In the genomic region with DNA sequence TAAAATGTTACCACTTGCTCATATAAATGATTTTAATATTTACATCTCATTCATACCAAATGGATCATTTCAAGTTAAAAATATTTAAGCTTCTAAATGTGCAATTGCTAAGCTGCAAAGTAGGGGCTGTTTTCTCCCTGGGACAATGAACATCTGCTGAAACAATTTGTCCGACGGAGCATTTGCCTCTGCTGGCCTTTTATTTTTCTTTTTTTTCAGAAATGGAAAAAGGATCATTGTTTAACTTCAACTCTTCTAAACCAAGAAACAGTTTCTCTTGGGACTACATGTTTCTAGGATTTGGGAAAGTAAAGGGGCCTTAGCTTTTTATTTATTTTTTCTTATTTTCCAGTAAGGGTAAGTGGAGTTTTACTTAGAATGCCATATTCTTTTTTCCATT, we compare ENCODE assay signal across 20 cellular contexts.
"Had no signal": no experiment of that assay in that cellular context is flagged by ENCODE, and none has a peak within 500 bp of the region (broad histone marks: within the 10 kb centered on the region; RNA-seq: fewer than 3 reads in every experiment).

No MANE protein-coding gene starts in this region.

- H3K36me3 Mint-ChIP-seq: activated naive CD4-positive, alpha-beta T cell treated with anti-CD3 and anti-CD28 coated beads, Interleukin-2, amount 50 U/mL, for 24 hours; brain; immature natural killer cell; neural progenitor cell; stimulated activated memory B cell treated with anti-CD40 and anti-IgM and Interleukin-4, amounts not matched to agents 10 μg/mL and 1 μg/mL and 100 μg/mL, for 72 hours; type B pancreatic cell had no signal

- DNase-seq: activated CD4-positive, alpha-beta T cell treated with anti-CD3 and anti-CD28 coated beads, Interleukin-2, amount 50 U/mL, for 1 hour; activated CD4-positive, CD25-positive, alpha-beta regulatory T cell treated with anti-CD3 and anti-CD28 coated beads, Interleukin-2, amount 50 U/mL, for 72 hours; activated CD8-positive, alpha-beta T cell treated with anti-CD3 and anti-CD28 coated beads, Interleukin-2, amount 10 ng/mL, durations not matched to agents 7 days and 5 days; activated gamma-delta T cell treated with Interleukin-2 at 50 U/mL for 16 hours; anterior cingulate cortex; effector CD4-positive, alpha-beta T cell; foreskin keratinocyte; immature natural killer cell; left ventricle myocardium superior; mammary epithelial cell; right lobe of liver; small intestine; testis; WERI-Rb-1 had no signal

- H3K4me1 ChIP-seq: foreskin keratinocyte, vagina had no signal

- H3K27ac Mint-ChIP-seq: activated CD8-positive, alpha-beta T cell treated with anti-CD3 and anti-CD28 coated beads, Interleukin-2, amount 10 ng/mL, durations not matched to agents 7 days and 5 days; activated naive CD4-positive, alpha-beta T cell treated with anti-CD3 and anti-CD28 coated beads, Interleukin-2, amount 50 U/mL, for 24 hours; immature natural killer cell; stimulated activated memory B cell treated with anti-CD40 and anti-IgM and Interleukin-4, amounts not matched to agents 10 μg/mL and 1 μg/mL and 100 μg/mL, for 72 hours; type B pancreatic cell had no signal

- H3K27ac ChIP-seq: foreskin keratinocyte, neural progenitor cell, right lobe of liver, testis, vagina, WERI-Rb-1 had no signal

- H3K9me3 ChIP-seq: right lobe of liver, testis, vagina had no signal

- H3K4me3 Mint-ChIP-seq: activated CD8-positive, alpha-beta T cell treated with anti-CD3 and anti-CD28 coated beads, Interleukin-2, amount 10 ng/mL, durations not matched to agents 7 days and 5 days; activated naive CD4-positive, alpha-beta T cell treated with anti-CD3 and anti-CD28 coated beads, Interleukin-2, amount 50 U/mL, for 24 hours; brain; immature natural killer cell; neural progenitor cell; stimulated activated memory B cell treated with anti-CD40 and anti-IgM and Interleukin-4, amounts not matched to agents 10 μg/mL and 1 μg/mL and 100 μg/mL, for 72 hours; type B pancreatic cell had no signal

- H3K9ac ChIP-seq: neural progenitor cell had no signal

- ATAC-seq: activated CD8-positive, alpha-beta T cell treated with anti-CD3 and anti-CD28 coated beads, Interleukin-2, amount 10 ng/mL, durations not matched to agents 7 days and 5 days; foreskin keratinocyte; left ventricle myocardium superior; stimulated activated memory B cell treated with anti-CD40 and anti-IgM and Interleukin-4, amounts not matched to agents 10 μg/mL and 1 μg/mL and 100 μg/mL, for 72 hours had no signal

- H3K27me3 Mint-ChIP-seq: brain, type B pancreatic cell had no signal

- H3K36me3 ChIP-seq: neural progenitor cell, right lobe of liver, vagina, WERI-Rb-1 had no signal

- H3K9me3 Mint-ChIP-seq: activated naive CD4-positive, alpha-beta T cell treated with anti-CD3 and anti-CD28 coated beads, Interleukin-2, amount 50 U/mL, for 24 hours; brain; immature natural killer cell; neural progenitor cell; stimulated activated memory B cell treated with anti-CD40 and anti-IgM and Interleukin-4, amounts not matched to agents 10 μg/mL and 1 μg/mL and 100 μg/mL, for 72 hours; type B pancreatic cell had no signal

- H3K27me3 ChIP-seq: foreskin keratinocyte, neural progenitor cell, right lobe of liver, testis, vagina had no signal

- H3K4me1 Mint-ChIP-seq: activated naive CD4-positive, alpha-beta T cell treated with anti-CD3 and anti-CD28 coated beads, Interleukin-2, amount 50 U/mL, for 24 hours; immature natural killer cell had no signal

- H3K4me3 ChIP-seq: neural progenitor cell, right lobe of liver, testis, vagina had no signal
